In the genomic region with DNA sequence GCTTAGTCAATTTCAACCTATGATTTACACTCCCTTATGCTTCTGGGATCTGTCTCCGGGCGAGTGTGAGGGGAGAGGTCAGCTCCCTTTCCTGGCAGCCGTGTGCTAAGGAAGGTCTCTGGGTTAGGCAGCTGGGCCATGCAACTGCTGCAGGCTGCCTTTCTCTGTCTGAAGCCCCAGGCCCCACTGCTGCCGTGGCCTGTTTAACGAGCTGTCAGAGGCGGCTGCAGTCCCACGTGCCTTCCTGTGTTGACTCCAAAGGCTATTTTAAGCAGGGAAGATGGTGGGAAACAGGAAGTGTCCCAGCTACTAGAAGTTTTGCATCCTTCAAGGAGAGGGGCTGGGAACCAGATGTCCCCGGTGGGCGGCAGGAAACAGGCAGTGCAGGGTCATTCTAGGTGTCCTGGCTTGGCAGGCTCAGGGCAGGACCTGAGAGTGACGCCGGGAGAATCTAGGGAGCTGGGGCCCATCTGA, we compare ENCODE assay signal across 13 cellular contexts.
DNase-seq lines count a peak whose midpoint lies in the region; ATAC-seq, FAIRE-seq and TF ChIP-seq lines count a peak whose summit lies in the region.
"Had no signal": no experiment of that assay in that cellular context is flagged by ENCODE, and none has a peak within 500 bp of the region (broad histone marks: within the 10 kb centered on the region; RNA-seq: fewer than 3 reads in every experiment).

No MANE protein-coding gene starts in this region.

- no peaks in the 10 kb centered on the region for H3K9me3 Mint-ChIP-seq in chondrocyte (ENCODE audit: low read depth)

- CTCF ChIA-PET in HEK293T (lab: Yijun Ruan, JAX): interaction anchor here (0.7 kb wide), 1 partner anchor 27 kb away, joined by 3 read pairs; no protein-coding TSS in a partner anchor

- H3K27ac ChIP-seq in BLaER1 treated with 17β-estradiol and CSF1 and Interleukin-3, amounts not matched to agents 10 nM and 100 nM: peak overlapping the region in 7 of 11 experiments; percentile 25 to 51 (median 43); a peak in 12 of 22 replicates
- peak overlapping the region; percentile 85 for H3K27ac ChIP-seq in psoas muscle

- H3K4me3 Mint-ChIP-seq in chondrocyte (ENCODE audit: unreplicated experiment): no peak overlapping the region

- peaks cover 19 to 39% (median 26%) of the 10 kb centered on the region in 10 experiments for H3K4me1 ChIP-seq in BLaER1 treated with 17β-estradiol and CSF1 and Interleukin-3, amounts not matched to agents 10 nM and 100 nM
- peaks cover 81% of the 10 kb centered on the region for H3K4me1 ChIP-seq in psoas muscle

- no peak overlapping the region for H3K4me3 ChIP-seq in BLaER1 treated with 17β-estradiol and CSF1 and Interleukin-3, amounts not matched to agents 10 nM and 100 nM
- no peak overlapping the region for H3K4me3 ChIP-seq in psoas muscle

- H3K4me1 Mint-ChIP-seq in chondrocyte (ENCODE audit: low read depth): peaks cover 26% of the 10 kb centered on the region

- intact Hi-C loops in psoas muscle (cut with DNase I): no loop called here

- peak overlapping the region; percentile 93 for H3K27ac Mint-ChIP-seq in chondrocyte (ENCODE audit: unreplicated experiment)

- H4K20me1 ChIP-seq in BLaER1 treated with 17β-estradiol and CSF1 and Interleukin-3, amounts not matched to agents 10 nM and 100 nM: peaks cover 0 to 64% (median 0%) of the 10 kb centered on the region in 11 experiments; a peak in 3 of 22 replicates

- WGBS in psoas muscle, 3 donors: 17 to 22% (median 19%) methylated on average over 11 of the region's 11 CpGs

- peak overlapping the region in 8 of 11 experiments; percentile 5 to 58 (median 26); a peak in 13 of 22 replicates for H3K9ac ChIP-seq in BLaER1 treated with 17β-estradiol and CSF1 and Interleukin-3, amounts not matched to agents 10 nM and 100 nM

- H3K36me3 ChIP-seq in BLaER1 treated with 17β-estradiol and CSF1 and Interleukin-3, amounts not matched to agents 10 nM and 100 nM: peaks cover 29 to 89% (median 63%) of the 10 kb centered on the region in 11 experiments; a peak in 21 of 22 replicates
- peaks cover 13 to 100% of the 10 kb centered on the region in 2 donors for H3K36me3 ChIP-seq in psoas muscle (ENCODE audit: insufficient read depth in 1 of 2, low read depth in 1 of 2)

- DNase-seq in chondrocyte (ENCODE audit: low spot score): no peak
- DNase-seq in islet precursor cell: peak; percentile 81
- peak in 1 of 2 donors; percentile 79 for DNase-seq in psoas muscle
- no peak for DNase-seq in HTR-8/SVneo (ENCODE audit: insufficient read length, low spot score)
- no peak for DNase-seq in HEK293T (ENCODE audit: extremely low spot score)
- no peak for DNase-seq in DMS53 (lab: John Stamatoyannopoulos, UW)
- DNase-seq: activated T-cell treated with anti-CD3 and anti-CD28 coated beads for 4 hours, cerebellar nuclear complex, GF-D8, hippocampal formation, NCI-H1417 had no signal

- ATAC-seq in psoas muscle (peak; percentile 38 to 57 (median 50)), HG03159 (IDR thresholded peaks at IDR 0.05; ENCODE audit: unreplicated experiment) (no peak)

- peaks cover 71% of the 10 kb centered on the region for H3K36me3 Mint-ChIP-seq in chondrocyte (ENCODE audit: low read depth)

- FAIRE-seq in HTR-8/SVneo (lab: Jason Lieb, UNC): no peak

- H3K27me3 Mint-ChIP-seq in chondrocyte (ENCODE audit: low read depth): no peaks in the 10 kb centered on the region

- TF ChIP-seq CTCF in chondrocyte (IDR thresholded peaks at IDR 0.05) (no peak), psoas muscle (IDR thresholded peaks at IDR 0.05) (no peak)

- H3K27me3 ChIP-seq in BLaER1 treated with 17β-estradiol and CSF1 and Interleukin-3, amounts not matched to agents 10 nM and 100 nM: no peaks in the 10 kb centered on the region
- H3K27me3 ChIP-seq in psoas muscle (ENCODE audit: insufficient read depth in 3 of 3, low read length in 2 of 3): no peaks in the 10 kb centered on the region

- H3K4me2 ChIP-seq in BLaER1 treated with 17β-estradiol and CSF1 and Interleukin-3, amounts not matched to agents 10 nM and 100 nM: peak overlapping the region; percentile 71 to 86 (median 81)

- POLR2A ChIA-PET in HEK293T (lab: Yijun Ruan, JAX): no interaction called here

- no peaks in the 10 kb centered on the region for H3K9me3 ChIP-seq in BLaER1 treated with 17β-estradiol and CSF1 and Interleukin-3, amounts not matched to agents 10 nM and 100 nM (replicated peaks in 1 of 11)
- no peaks in the 10 kb centered on the region for H3K9me3 ChIP-seq in psoas muscle

TF ChIP-seq in HEK293T, 16 proteins besides CTCF, POLR2A, EP300 and RAD21:
- no peak for TF ChIP-seq TARDBP (IDR thresholded peaks at IDR 0.05)
- no peak for TF ChIP-seq SUZ12 (IDR thresholded peaks at IDR 0.05)
- TF ChIP-seq FOXM1 (IDR thresholded peaks at IDR 0.05; ENCODE audit: borderline replicate concordance): no peak
- no peak for TF ChIP-seq L3MBTL2 (conservative IDR thresholded peaks at IDR 0.05)
- TF ChIP-seq FOXK2 (IDR thresholded peaks at IDR 0.05): no peak
- TF ChIP-seq HDGF (IDR thresholded peaks at IDR 0.05; ENCODE audit: borderline replicate concordance): no peak
- TF ChIP-seq LEF1 (IDR thresholded peaks at IDR 0.05; ENCODE audit: borderline replicate concordance): no peak
- no peak for TF ChIP-seq NFRKB (IDR thresholded peaks at IDR 0.05)
- TF ChIP-seq SP1 (IDR thresholded peaks at IDR 0.05): no peak
- no peak for TF ChIP-seq ZNF384 (IDR thresholded peaks at IDR 0.05)
- TF ChIP-seq ELF4 (IDR thresholded peaks at IDR 0.05): no peak
- TF ChIP-seq FOXA1 (IDR thresholded peaks at IDR 0.05): no peak
- no peak for TF ChIP-seq CTBP1 (IDR thresholded peaks at IDR 0.05; ENCODE audit: borderline replicate concordance)
- TF ChIP-seq BHLHE40 (IDR thresholded peaks at IDR 0.05; ENCODE audit: borderline replicate concordance): no peak
- TF ChIP-seq, protein P1, sequence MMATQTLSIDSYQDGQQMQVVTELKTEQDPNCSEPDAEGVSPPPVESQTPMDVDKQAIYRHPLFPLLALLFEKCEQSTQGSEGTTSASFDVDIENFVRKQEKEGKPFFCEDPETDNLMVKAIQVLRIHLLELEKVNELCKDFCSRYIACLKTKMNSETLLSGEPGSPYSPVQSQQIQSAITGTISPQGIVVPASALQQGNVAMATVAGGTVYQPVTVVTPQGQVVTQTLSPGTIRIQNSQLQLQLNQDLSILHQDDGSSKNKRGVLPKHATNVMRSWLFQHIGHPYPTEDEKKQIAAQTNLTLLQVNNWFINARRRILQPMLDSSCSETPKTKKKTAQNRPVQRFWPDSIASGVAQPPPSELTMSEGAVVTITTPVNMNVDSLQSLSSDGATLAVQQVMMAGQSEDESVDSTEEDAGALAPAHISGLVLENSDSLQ (IDR thresholded peaks at IDR 0.05): no peak
- TF ChIP-seq ARNT (IDR thresholded peaks at IDR 0.05): no peak
